In genomic region chr2:9596621-9597311, GRCh38 we compare ENCODE assay signal across 11 cellular contexts. TPM values are rescaled to one million over a fixed set of nuclear protein-coding genes. Genes with fewer than 3 reads are reported as not detected.
DNase-seq lines count a peak whose midpoint lies in the region; ATAC-seq and TF ChIP-seq lines count a peak whose summit lies in the region.
"Had no signal": no experiment of that assay in that cellular context is flagged by ENCODE, and none has a peak within 500 bp of the region (broad histone marks: within the 10 kb centered on the region; RNA-seq: fewer than 3 reads in every experiment).

No MANE protein-coding gene starts in this region.

- peaks cover 7 to 11% of the 10 kb centered on the region in 2 experiments for H3K9me3 ChIP-seq in CD4-positive, CD25-positive, alpha-beta regulatory T cell (ENCODE audit: control insufficient read depth in 2 of 2, low read length in 2 of 2)
- H3K9me3 ChIP-seq in naive thymus-derived CD4-positive, alpha-beta T cell (ENCODE audit: control insufficient read depth in 2 of 3, low read length in 3 of 3): peaks cover 0 to 10% (median 0%) of the 10 kb centered on the region in 3 experiments
- H3K9me3 ChIP-seq in left ventricle myocardium inferior (replicated peaks): peaks cover 23% of the 10 kb centered on the region

- peak overlapping the region; percentile 89 to 96 (median 94) for H3K27ac Mint-ChIP-seq in CD4-positive, CD25-positive, alpha-beta regulatory T cell
- H3K27ac Mint-ChIP-seq in activated CD4-positive, alpha-beta memory T cell treated with anti-CD3 and anti-CD28 coated beads, Interleukin-2, amount 10 ng/mL, durations not matched to agents 7 days and 5 days: peak overlapping the region; percentile 77
- H3K27ac Mint-ChIP-seq in naive thymus-derived CD4-positive, alpha-beta T cell: peak overlapping the region in 3 of 9 donors; percentile 11 to 55 (median 50)

- intact Hi-C loops in naive thymus-derived CD4-positive, alpha-beta T cell (cut with micrococcal nuclease): no loop called here
- intact Hi-C loops in left ventricle myocardium inferior (cut with micrococcal nuclease): no loop called here

- peaks cover 21% of the 10 kb centered on the region for H3K36me3 Mint-ChIP-seq in CD4-positive, CD25-positive, alpha-beta regulatory T cell
- peaks cover 57% of the 10 kb centered on the region for H3K36me3 Mint-ChIP-seq in activated CD4-positive, alpha-beta memory T cell treated with anti-CD3 and anti-CD28 coated beads, Interleukin-2, amount 10 ng/mL, durations not matched to agents 7 days and 5 days (ENCODE audit: low read depth)
- H3K36me3 Mint-ChIP-seq in naive thymus-derived CD4-positive, alpha-beta T cell: peaks cover 9 to 42% (median 31%) of the 10 kb centered on the region in 5 donors

- CTCF ChIA-PET in activated CD4-positive, alpha-beta memory T cell treated with anti-CD3 and anti-CD28 coated beads, Interleukin-2, amount 10 ng/mL, durations not matched to agents 7 days and 5 days (lab: Charles Lee): interaction anchor here (0.7 to 1.8 kb wide), 6 partner anchors 10 to 203 kb away, joined by 3 to 8 read pairs (median 4); partner anchors contain the start of gene ADAM17
- CTCF ChIA-PET in naive thymus-derived CD4-positive, alpha-beta T cell (lab: Charles Lee): no interaction called here

- H3K4me1 Mint-ChIP-seq in CD4-positive, CD25-positive, alpha-beta regulatory T cell: peaks cover 29 to 65% (median 42%) of the 10 kb centered on the region in 4 donors
- H3K4me1 Mint-ChIP-seq in activated CD4-positive, alpha-beta memory T cell treated with anti-CD3 and anti-CD28 coated beads, Interleukin-2, amount 10 ng/mL, durations not matched to agents 7 days and 5 days: peaks cover 60% of the 10 kb centered on the region
- peaks cover 31 to 60% (median 45%) of the 10 kb centered on the region in 7 donors for H3K4me1 Mint-ChIP-seq in naive thymus-derived CD4-positive, alpha-beta T cell

- ATAC-seq in CD4-positive, CD25-positive, alpha-beta regulatory T cell (ENCODE audit: low read depth in 2 of 2): peak; percentile 30 to 36
- ATAC-seq in naive thymus-derived CD4-positive, alpha-beta T cell: peak; percentile 40
- ATAC-seq in HG02870 (IDR thresholded peaks at IDR 0.05; ENCODE audit: unreplicated experiment): no peak

- H3K36me3 ChIP-seq in CD4-positive, CD25-positive, alpha-beta regulatory T cell (ENCODE audit: control insufficient read depth, insufficient read depth, low read length): peaks cover 27% of the 10 kb centered on the region
- peaks cover 0 to 20% (median 0%) of the 10 kb centered on the region in 3 experiments for H3K36me3 ChIP-seq in naive thymus-derived CD4-positive, alpha-beta T cell (ENCODE audit: control insufficient read depth in 2 of 3, insufficient read depth in 3 of 3, low read length in 3 of 3)
- H3K36me3 ChIP-seq in left ventricle myocardium inferior: peaks cover 31% of the 10 kb centered on the region

- DNase-seq in CD4-positive, CD25-positive, alpha-beta regulatory T cell: peak in 2 of 3 donors; percentile 5 to 31
- DNase-seq in GM12865 (ENCODE audit: low read depth): peak; percentile 28
- no peak for DNase-seq in activated CD4-positive, alpha-beta memory T cell treated with anti-CD3 and anti-CD28 coated beads, Interleukin-2, amount 10 ng/mL, durations not matched to agents 7 days and 5 days
- DNase-seq in naive thymus-derived CD4-positive, alpha-beta T cell: no peak
- DNase-seq in left ventricle myocardium inferior: no peak
- no peak for DNase-seq in NCI-H446 treated with DMSO at 0.1 percent for 48 hours (lab: John Stamatoyannopoulos, UW)
- DNase-seq in HuH-7 (ENCODE audit: low spot score): no peak
- DNase-seq: activated CD8-positive, alpha-beta memory T cell treated with anti-CD3 and anti-CD28 coated beads, Interleukin-2, amount 50 U/mL, for 48 hours; SJCRH30 had no signal

- H3K27ac ChIP-seq in CD4-positive, CD25-positive, alpha-beta regulatory T cell (ENCODE audit: insufficient read depth, low read length, poor library complexity, severe bottlenecking): peak overlapping the region; percentile 68
- no peak overlapping the region for H3K27ac ChIP-seq in naive thymus-derived CD4-positive, alpha-beta T cell (ENCODE audit: low read depth, low read length)
- no peak overlapping the region for H3K27ac ChIP-seq in left ventricle myocardium inferior (replicated peaks)
- H3K27ac ChIP-seq: SJCRH30 had no signal

- H3K27me3 Mint-ChIP-seq in CD4-positive, CD25-positive, alpha-beta regulatory T cell: no peaks in the 10 kb centered on the region
- H3K27me3 Mint-ChIP-seq in activated CD4-positive, alpha-beta memory T cell treated with anti-CD3 and anti-CD28 coated beads, Interleukin-2, amount 10 ng/mL, durations not matched to agents 7 days and 5 days: no peaks in the 10 kb centered on the region
- H3K27me3 Mint-ChIP-seq in naive thymus-derived CD4-positive, alpha-beta T cell: no peaks in the 10 kb centered on the region

- peaks cover 0 to 13% (median 3%) of the 10 kb centered on the region in 7 donors for H3K9me3 Mint-ChIP-seq in CD4-positive, CD25-positive, alpha-beta regulatory T cell
- peaks cover 14% of the 10 kb centered on the region for H3K9me3 Mint-ChIP-seq in activated CD4-positive, alpha-beta memory T cell treated with anti-CD3 and anti-CD28 coated beads, Interleukin-2, amount 10 ng/mL, durations not matched to agents 7 days and 5 days
- H3K9me3 Mint-ChIP-seq in naive thymus-derived CD4-positive, alpha-beta T cell: peaks cover 0 to 19% (median 10%) of the 10 kb centered on the region in 11 donors

- H3K27me3 ChIP-seq in CD4-positive, CD25-positive, alpha-beta regulatory T cell (ENCODE audit: control insufficient read depth, insufficient read depth, low read length): no peaks in the 10 kb centered on the region
- H3K27me3 ChIP-seq in naive thymus-derived CD4-positive, alpha-beta T cell (ENCODE audit: control insufficient read depth in 2 of 2, insufficient read depth in 2 of 2, low read length in 2 of 2): no peaks in the 10 kb centered on the region
- no peaks in the 10 kb centered on the region for H3K27me3 ChIP-seq in left ventricle myocardium inferior (ENCODE audit: low read depth)
- H3K27me3 ChIP-seq: SJCRH30, tibial nerve had no signal

- peaks cover 34% of the 10 kb centered on the region for H3K4me1 ChIP-seq in CD4-positive, CD25-positive, alpha-beta regulatory T cell (ENCODE audit: control insufficient read depth, insufficient read depth, low read length, poor library complexity, severe bottlenecking)
- peaks cover 4 to 22% of the 10 kb centered on the region in 2 donors for H3K4me1 ChIP-seq in naive thymus-derived CD4-positive, alpha-beta T cell (ENCODE audit: control insufficient read depth in 2 of 2, insufficient read depth in 2 of 2, low read length in 2 of 2)
- peaks cover 52% of the 10 kb centered on the region for H3K4me1 ChIP-seq in left ventricle myocardium inferior

- POLR2A ChIA-PET in activated CD4-positive, alpha-beta memory T cell treated with anti-CD3 and anti-CD28 coated beads, Interleukin-2, amount 10 ng/mL, durations not matched to agents 7 days and 5 days (lab: Charles Lee): interaction anchor here (0.9 to 3.4 kb wide), 7 partner anchors 10 to 247 kb away, joined by 3 to 30 read pairs (median 5); partner anchors contain the start of genes ADAM17 and YWHAQ
- POLR2A ChIA-PET in naive thymus-derived CD4-positive, alpha-beta T cell (lab: Charles Lee): no interaction called here

- peak overlapping the region; percentile 77 to 96 (median 85) for H3K4me3 Mint-ChIP-seq in CD4-positive, CD25-positive, alpha-beta regulatory T cell
- peak overlapping the region; percentile 57 for H3K4me3 Mint-ChIP-seq in activated CD4-positive, alpha-beta memory T cell treated with anti-CD3 and anti-CD28 coated beads, Interleukin-2, amount 10 ng/mL, durations not matched to agents 7 days and 5 days
- H3K4me3 Mint-ChIP-seq in naive thymus-derived CD4-positive, alpha-beta T cell: peak overlapping the region in 4 of 10 donors; percentile 5 to 16 (median 15)

- H3K4me3 ChIP-seq in CD4-positive, CD25-positive, alpha-beta regulatory T cell (ENCODE audit: low read depth, low read length): peak overlapping the region; percentile 78
- H3K4me3 ChIP-seq in GM12865 (ENCODE audit: low read depth, low read length): peak overlapping the region; percentile 48
- H3K4me3 ChIP-seq in naive thymus-derived CD4-positive, alpha-beta T cell (ENCODE audit: low read length): no peak overlapping the region
- H3K4me3 ChIP-seq in left ventricle myocardium inferior: no peak overlapping the region
- H3K4me3 ChIP-seq: SJCRH30, tibial nerve had no signal

- TF ChIP-seq CTCF in GM12865 (IDR thresholded peaks at IDR 0.05; ENCODE audit: insufficient read depth, low read depth, low read length, missing control alignments) (no peak), left ventricle myocardium inferior (IDR thresholded peaks at IDR 0.05; ENCODE audit: borderline replicate concordance) (no peak)

RNA-seq across cellular contexts. Expression of gene YWHAQ, which starts 34.0 kb away (rescaled TPM):
- 160 TPM for total RNA-seq in CD4-positive, CD25-positive, alpha-beta regulatory T cell
- polyA plus RNA-seq in CD4-positive, CD25-positive, alpha-beta regulatory T cell: 100 to 1,000 TPM; 238 to 359 (median 283) TPM
- total RNA-seq in activated CD4-positive, alpha-beta memory T cell treated with anti-CD3 and anti-CD28 coated beads, Interleukin-2, amount 10 ng/mL, durations not matched to agents 7 days and 5 days: 100 to 1,000 TPM; 335 to 351 TPM
- total RNA-seq in naive thymus-derived CD4-positive, alpha-beta T cell: 100 to 1,000 TPM in 2 of 5 experiments, 10 to 100 TPM in 3; 67.3 to 189 (median 83.3) TPM
- 100 to 1,000 TPM; 118 to 185 TPM for polyA plus RNA-seq in naive thymus-derived CD4-positive, alpha-beta T cell
- total RNA-seq in left ventricle myocardium inferior: 178 TPM

RNA-seq across cellular contexts. Expression of gene ADAM17, which starts 41.1 kb away (rescaled TPM):
- 34.1 TPM for total RNA-seq in CD4-positive, CD25-positive, alpha-beta regulatory T cell
- polyA plus RNA-seq in CD4-positive, CD25-positive, alpha-beta regulatory T cell: 10 to 100 TPM; 11.8 to 15.7 (median 13.6) TPM
- 10 to 100 TPM; 28.9 to 31.0 TPM for total RNA-seq in activated CD4-positive, alpha-beta memory T cell treated with anti-CD3 and anti-CD28 coated beads, Interleukin-2, amount 10 ng/mL, durations not matched to agents 7 days and 5 days
- total RNA-seq in naive thymus-derived CD4-positive, alpha-beta T cell: 10 to 100 TPM; 22.9 to 45.2 (median 25.9) TPM
- polyA plus RNA-seq in naive thymus-derived CD4-positive, alpha-beta T cell: 10 to 100 TPM in 1 of 2 donors, 1 to 10 TPM in 1; 9.3 to 11.0 TPM
- total RNA-seq in left ventricle myocardium inferior: 13.1 TPM

Comparison
In these comparisons a context has a peak if more than half of its experiments do, and no peak if none do; other contexts are left out.
1. DNase-seq: peak in CD4-positive, CD25-positive, alpha-beta regulatory T cell (2 of 3) and GM12865 (single experiment); none in activated CD4-positive, alpha-beta memory T cell treated with anti-CD3 and anti-CD28 coated beads, Interleukin-2, amount 10 ng/mL, durations not matched to agents 7 days and 5 days (single experiment), naive thymus-derived CD4-positive, alpha-beta T cell (0 of 9), left ventricle myocardium inferior (single experiment), NCI-H446 treated with DMSO at 0.1 percent for 48 hours (single experiment) and HuH-7 (single experiment).
2. H3K4me3 ChIP-seq: peak in CD4-positive, CD25-positive, alpha-beta regulatory T cell (single experiment) and GM12865 (single experiment); none in naive thymus-derived CD4-positive, alpha-beta T cell (single experiment) and left ventricle myocardium inferior (single experiment).